8 cellular contexts compared by ENCODE assay signal in genomic region chr12:91577586-91578539, GRCh38.
DNase-seq lines count a peak whose midpoint lies in the region; ATAC-seq and TF ChIP-seq lines count a peak whose summit lies in the region.

No MANE protein-coding gene starts in this region.

- DNase-seq in stimulated activated naive CD8-positive, alpha-beta T cell treated with anti-CD3 and anti-CD28 coated beads, Interleukin-15, Interleukin-2, amounts not matched to agents 100 U/mL and 50 U/mL, for 24 hours: no peak
- peak; percentile 64 for DNase-seq in OCI-M1 (lab: John Stamatoyannopoulos, UW)
- DNase-seq in lung (ENCODE audit: low spot score): no peak
- DNase-seq in DMS79 (lab: John Stamatoyannopoulos, UW): no peak
- no peak for DNase-seq in ureter (ENCODE audit: low spot score)

- H3K27ac ChIP-seq in cingulate gyrus (ENCODE audit: low read depth, low read length) (peak overlapping the region; percentile 62), lung (ENCODE audit: low read depth in 1 of 2, low read length in 1 of 2) (no peak overlapping the region)

- no peak overlapping the region for H3K27ac Mint-ChIP-seq in stimulated activated naive CD8-positive, alpha-beta T cell treated with anti-CD3 and anti-CD28 coated beads, Interleukin-15, Interleukin-2, amounts not matched to agents 100 ng/mL and 50 ng/mL, for 24 hours

- no peak overlapping the region for H3K4me3 ChIP-seq in lung

- H3K27me3 ChIP-seq in lung (ENCODE audit: control insufficient read depth, insufficient read depth): no peaks in the 10 kb centered on the region

- WGBS in lung, 2 donors: 22 to 29% methylated on average over 7 of the region's 7 CpGs

- H3K36me3 ChIP-seq in lung (ENCODE audit: control insufficient read depth in 2 of 2, insufficient read depth in 2 of 2, low read length in 2 of 2): no peaks in the 10 kb centered on the region

- H3K36me3 Mint-ChIP-seq in stimulated activated naive CD8-positive, alpha-beta T cell treated with anti-CD3 and anti-CD28 coated beads, Interleukin-15, Interleukin-2, amounts not matched to agents 100 ng/mL and 50 ng/mL, for 24 hours (ENCODE audit: low read depth): no peaks in the 10 kb centered on the region

- H3K27me3 Mint-ChIP-seq in stimulated activated naive CD8-positive, alpha-beta T cell treated with anti-CD3 and anti-CD28 coated beads, Interleukin-15, Interleukin-2, amounts not matched to agents 100 ng/mL and 50 ng/mL, for 24 hours: no peaks in the 10 kb centered on the region

- H3K4me1 Mint-ChIP-seq in stimulated activated naive CD8-positive, alpha-beta T cell treated with anti-CD3 and anti-CD28 coated beads, Interleukin-15, Interleukin-2, amounts not matched to agents 100 ng/mL and 50 ng/mL, for 24 hours (ENCODE audit: low read depth): peaks cover 9% of the 10 kb centered on the region

- H3K4me3 Mint-ChIP-seq in stimulated activated naive CD8-positive, alpha-beta T cell treated with anti-CD3 and anti-CD28 coated beads, Interleukin-15, Interleukin-2, amounts not matched to agents 100 ng/mL and 50 ng/mL, for 24 hours: peak overlapping the region; percentile 75

- H3K9me3 ChIP-seq in lung (ENCODE audit: control insufficient read depth in 2 of 2, insufficient read depth in 1 of 2, low read length in 1 of 2): no peaks in the 10 kb centered on the region

- H3K4me1 ChIP-seq in lung (ENCODE audit: control insufficient read depth in 2 of 2, insufficient read depth in 2 of 2, low read length in 2 of 2): peaks cover 0 to 4% of the 10 kb centered on the region in 2 donors

- TF ChIP-seq CTCF in lung (IDR thresholded peaks at IDR 0.05; ENCODE audit: control extremely low read depth, extremely low read depth): peak; percentile 22

- no peaks in the 10 kb centered on the region for H3K9me3 Mint-ChIP-seq in stimulated activated naive CD8-positive, alpha-beta T cell treated with anti-CD3 and anti-CD28 coated beads, Interleukin-15, Interleukin-2, amounts not matched to agents 100 ng/mL and 50 ng/mL, for 24 hours

- no peak for ATAC-seq in stimulated activated naive CD8-positive, alpha-beta T cell treated with anti-CD3 and anti-CD28 coated beads, Interleukin-15, Interleukin-2, amounts not matched to agents 100 U/mL and 50 U/mL, for 24 hours
- ATAC-seq in HG03025 (IDR thresholded peaks at IDR 0.05; ENCODE audit: low FRiP score, unreplicated experiment) (peak; percentile 61), lung (ENCODE audit: insufficient read depth, low FRiP score) (peak; percentile 53)
